Comparison of ENCODE assay signal across 10 cellular contexts in genomic region chr10:114486938-114487814, GRCh38.
DNase-seq lines count a peak whose midpoint lies in the region; ATAC-seq and TF ChIP-seq lines count a peak whose summit lies in the region.
"Had no signal": no experiment of that assay in that cellular context is flagged by ENCODE, and none has a peak within 500 bp of the region (broad histone marks: within the 10 kb centered on the region; RNA-seq: fewer than 3 reads in every experiment).

No MANE protein-coding gene starts in this region.

- no peaks in the 10 kb centered on the region; the same call in 1 of the 2 replicates for H4K20me1 ChIP-seq in GM23338 (replicated peaks; ENCODE audit: insufficient read depth)

- H3K36me3 Mint-ChIP-seq in CD4-positive, alpha-beta T cell (ENCODE audit: low read depth), result peaks cover 97% of the 10 kb centered on the region
- H3K36me3 Mint-ChIP-seq in GM23338 (ENCODE audit: low read depth) (peaks cover 29% of the 10 kb centered on the region), T-helper 17 cell (ENCODE audit: low read depth) (no peaks in the 10 kb centered on the region)

- H3K4me1 Mint-ChIP-seq in CD4-positive, alpha-beta T cell (ENCODE audit: low read depth), result peaks cover 71% of the 10 kb centered on the region
- peaks cover 28% of the 10 kb centered on the region for H3K4me1 Mint-ChIP-seq in GM23338
- peaks cover 16% of the 10 kb centered on the region for H3K4me1 Mint-ChIP-seq in T-helper 17 cell

- no peak overlapping the region for H3K4me3 Mint-ChIP-seq in CD4-positive, alpha-beta T cell
- H3K4me3 Mint-ChIP-seq in GM23338, result no peak overlapping the region
- no peak overlapping the region for H3K4me3 Mint-ChIP-seq in T-helper 17 cell

- no peaks in the 10 kb centered on the region for H3K27me3 ChIP-seq in CD4-positive, alpha-beta T cell (ENCODE audit: control insufficient read depth, insufficient read depth, low read length)
- H3K27me3 ChIP-seq in GM23338 (ENCODE audit: insufficient read depth), result no peaks in the 10 kb centered on the region
- H3K27me3 ChIP-seq: colonic mucosa, pancreas had no signal

- H3K36me3 ChIP-seq in GM23338 (ENCODE audit: insufficient read depth), result no peaks in the 10 kb centered on the region

- no peaks in the 10 kb centered on the region; the same call in none of the 2 replicates for H3K79me2 ChIP-seq in GM23338 (replicated peaks; ENCODE audit: insufficient read depth)

- H3F3A ChIP-seq in GM23338 (replicated peaks; ENCODE audit: low read depth), result no peaks in the 10 kb centered on the region

- no peak for DNase-seq in CD4-positive, alpha-beta T cell
- no peak for DNase-seq in GM23338 (ENCODE audit: low spot score)
- DNase-seq in T-helper 17 cell, result no peak
- DNase-seq in islet precursor cell, result peak; percentile 80
- DNase-seq in mucosa of gallbladder (ENCODE audit: low spot score), result no peak
- no peak for DNase-seq in T1000 (lab: John Stamatoyannopoulos, UW)
- DNase-seq in GM20000 (ENCODE audit: low spot score), result no peak
- DNase-seq: colonic mucosa, pancreas had no signal

- H3K27ac Mint-ChIP-seq in CD4-positive, alpha-beta T cell, result peak overlapping the region; percentile 69
- H3K27ac Mint-ChIP-seq in GM23338 (peak overlapping the region; percentile 84; the same call in 1 of the 2 replicates), T-helper 17 cell (peak overlapping the region; percentile 32)

- TF ChIP-seq CTCF in CD4-positive, alpha-beta T cell (IDR thresholded peaks at IDR 0.05), result no peak
- TF ChIP-seq CTCF in GM23338 (conservative IDR thresholded peaks at IDR 0.05; ENCODE audit: low read depth in 2 of 2) (peak; percentile 27 to 55; a peak in 3 of 4 replicates), GM20000 (IDR thresholded peaks at IDR 0.05; ENCODE audit: extremely low read depth, missing control alignments) (no peak)

- H3K4me3 ChIP-seq in GM23338, result no peak overlapping the region
- H3K4me3 ChIP-seq: colonic mucosa, pancreas had no signal

- POLR2A ChIA-PET in CD4-positive, alpha-beta T cell (lab: Charles Lee), result interaction anchor here (1.0 to 2.4 kb wide), 6 partner anchors 10 to 34 kb away, joined by 3 to 6 read pairs (median 4); no protein-coding TSS in a partner anchor

- CTCF ChIA-PET in CD4-positive, alpha-beta T cell (lab: Charles Lee), result interaction anchor here (0.5 to 1.8 kb wide), 5 partner anchors 16 to 52 kb away, joined by 3 to 4 read pairs (median 3); no protein-coding TSS in a partner anchor

- H3K4me2 ChIP-seq in GM23338, result no peak overlapping the region

- ATAC-seq in CD4-positive, alpha-beta T cell (ENCODE audit: poor library complexity), result no peak
- no peak for ATAC-seq in GM23338
- no peak for ATAC-seq in T-helper 17 cell
- ATAC-seq in GM19324 (IDR thresholded peaks at IDR 0.05; ENCODE audit: low FRiP score, unreplicated experiment), result no peak

- H3K9me3 Mint-ChIP-seq in CD4-positive, alpha-beta T cell, result no peaks in the 10 kb centered on the region
- H3K9me3 Mint-ChIP-seq in GM23338, result peaks cover 2% of the 10 kb centered on the region; the same call in 2 of the 3 replicates

- H3K4me1 ChIP-seq in GM23338 (ENCODE audit: insufficient read depth), result peaks cover 19% of the 10 kb centered on the region
- H3K4me1 ChIP-seq: colonic mucosa, pancreas had no signal

- H3K9me2 ChIP-seq in GM23338 (ENCODE audit: insufficient read depth), result no peaks in the 10 kb centered on the region

- H3K27me3 Mint-ChIP-seq in CD4-positive, alpha-beta T cell, result no peaks in the 10 kb centered on the region
- H3K27me3 Mint-ChIP-seq in GM23338 (ENCODE audit: insufficient read depth, low read depth, poor library complexity), result peaks cover 5% of the 10 kb centered on the region
- no peaks in the 10 kb centered on the region for H3K27me3 Mint-ChIP-seq in T-helper 17 cell

- no peak overlapping the region for H2AFZ ChIP-seq in GM23338

- H3K27ac ChIP-seq in CD4-positive, alpha-beta T cell (ENCODE audit: low read depth, low read length), result no peak overlapping the region
- peak overlapping the region; percentile 62; the same call in 1 of the 2 replicates for H3K27ac ChIP-seq in GM23338 (ENCODE audit: low read depth)
- H3K27ac ChIP-seq: colonic mucosa, pancreas had no signal

- intact Hi-C loops in CD4-positive, alpha-beta T cell (cut with DNase I, micrococcal nuclease), result no loop called here

- no peaks in the 10 kb centered on the region for H3K9me3 ChIP-seq in CD4-positive, alpha-beta T cell (ENCODE audit: control insufficient read depth, low read length)
- no peaks in the 10 kb centered on the region for H3K9me3 ChIP-seq in T-helper 17 cell (ENCODE audit: control insufficient read depth, low read length, poor library complexity, severe bottlenecking)
- H3K9me3 ChIP-seq: colonic mucosa, pancreas had no signal

TF ChIP-seq in GM23338, 12 proteins besides CTCF, POLR2A, EP300 and RAD21:
- TF ChIP-seq STAT1 (IDR thresholded peaks at IDR 0.05; ENCODE audit: unreplicated experiment), result no peak
- no peak for TF ChIP-seq ETS1 (IDR thresholded peaks at IDR 0.05)
- TF ChIP-seq ZNF331 (CRISPR knock-in tag; IDR thresholded peaks at IDR 0.05; ENCODE audit: low read depth), result no peak
- no peak for TF ChIP-seq JUNB (IDR thresholded peaks at IDR 0.05; ENCODE audit: unreplicated experiment)
- no peak for TF ChIP-seq ZNF114 (CRISPR knock-in tag; IDR thresholded peaks at IDR 0.05)
TF ChIP-seq in GM23338: peak in this region for 0.

Comparison
In these comparisons a context has a peak if more than half of its experiments do, and no peak if none do; other contexts are left out.
1. H3K27ac Mint-ChIP-seq: peak in every context shown above with its lines; median percentile 84 in GM23338; 69 in CD4-positive, alpha-beta T cell; 32 in T-helper 17 cell.
2. CTCF ChIP-seq: peak in GM23338 (2 of 2); none in CD4-positive, alpha-beta T cell (single experiment) and GM20000 (single experiment).